In the genomic region with DNA sequence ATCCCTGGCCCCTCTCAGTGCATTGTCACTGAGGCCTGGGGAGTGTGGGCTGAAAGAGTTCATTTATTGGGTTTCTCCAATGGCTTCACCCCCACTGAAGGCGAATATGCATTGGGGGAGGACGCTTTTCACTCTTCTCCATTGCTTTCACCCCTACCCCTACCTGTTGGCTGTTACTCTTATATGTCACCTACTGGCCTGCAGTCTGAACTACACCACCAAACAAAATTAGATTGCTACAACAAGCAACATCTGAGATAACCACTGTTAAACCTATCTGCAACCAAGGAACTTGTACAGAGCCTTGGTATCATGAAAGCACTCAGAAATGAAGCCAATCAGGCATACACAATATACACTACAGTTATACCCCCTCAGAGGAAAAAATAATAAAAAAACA, we compare ENCODE assay signal across 18 cellular contexts.
DNase-seq lines count a peak whose midpoint lies in the region; ATAC-seq and TF ChIP-seq lines count a peak whose summit lies in the region.
"Had no signal": no experiment of that assay in that cellular context is flagged by ENCODE, and none has a peak within 500 bp of the region (broad histone marks: within the 10 kb centered on the region; RNA-seq: fewer than 3 reads in every experiment).

No MANE protein-coding gene starts in this region.

- TF ChIP-seq CTCF in C4-2B (conservative IDR thresholded peaks at IDR 0.05) (peak; percentile 19), GM12872 (IDR thresholded peaks at IDR 0.05; ENCODE audit: insufficient read depth, low read depth, low read length) (peak; percentile 27; the same call in 1 of the 3 replicates), WTC11 (IDR thresholded peaks at IDR 0.05) (no peak), glutamatergic neuron (IDR thresholded peaks at IDR 0.05; ENCODE audit: partially characterized antibody, unreplicated experiment) (peak; percentile 16)

- no peak overlapping the region for H3K27ac ChIP-seq in C4-2B
- H3K27ac ChIP-seq: right atrium auricular region, thoracic aorta had no signal

- CTCF ChIA-PET in WTC11 (lab: Charles Lee): no interaction called here

- DNase-seq in WTC11 (ENCODE audit: low spot score) (no peak), glutamatergic neuron (no peak), SIG-M5 treated with dmso at 0.1 percent for 504 hours (lab: John Stamatoyannopoulos, UW; ENCODE audit: unreplicated experiment) (no peak)
- DNase-seq in activated naive CD4-positive, alpha-beta T cell (lab: John Stamatoyannopoulos, UW): no peak
- DNase-seq: activated CD4-positive, alpha-beta memory T cell treated with anti-CD3 and anti-CD28 coated beads, Interleukin-2, amount 10 ng/mL, durations not matched to agents 7 days and 5 days; activated naive CD4-positive, alpha-beta T cell treated with anti-CD3 and anti-CD28 coated beads for 36 hours; activated T-cell treated with anti-CD3 and anti-CD28 coated beads, Interleukin-2, amount 50 U/mL, for 24 hours; NCI-H526 treated with DMSO at 0.1 percent for 48 hours; nucleus accumbens; SHP77 treated with DMSO at 0.1 percent for 48 hours had no signal

- no peaks in the 10 kb centered on the region for H3K36me3 Mint-ChIP-seq in WTC11
- no peaks in the 10 kb centered on the region for H3K36me3 Mint-ChIP-seq in glutamatergic neuron (ENCODE audit: unreplicated experiment)
- H3K36me3 Mint-ChIP-seq: stimulated activated memory B cell treated with anti-CD40 and anti-IgM and Interleukin-4, amounts not matched to agents 10 μg/mL and 1 μg/mL and 100 μg/mL, for 72 hours had no signal

- H3K4me1 Mint-ChIP-seq in WTC11: peaks cover 12% of the 10 kb centered on the region
- peaks cover 28% of the 10 kb centered on the region for H3K4me1 Mint-ChIP-seq in glutamatergic neuron (ENCODE audit: low read depth, unreplicated experiment)

- H3K9me3 Mint-ChIP-seq in WTC11 (0 out of 2 replicates have a peak, but pooled peaks cover 3% of the 10 kb centered on the region), glutamatergic neuron (ENCODE audit: unreplicated experiment) (peaks cover 2% of the 10 kb centered on the region)
- H3K9me3 Mint-ChIP-seq: activated CD4-positive, alpha-beta memory T cell treated with anti-CD3 and anti-CD28 coated beads, Interleukin-2, amount 10 ng/mL, durations not matched to agents 7 days and 5 days; activated naive CD4-positive, alpha-beta T cell treated with anti-CD3 and anti-CD28 coated beads for 36 hours; activated T-cell treated with anti-CD3 and anti-CD28 coated beads, Interleukin-2, amount 50 U/mL, for 24 hours; stimulated activated memory B cell treated with anti-CD40 and anti-IgM and Interleukin-4, amounts not matched to agents 10 μg/mL and 1 μg/mL and 100 μg/mL, for 72 hours; T-helper 1 cell treated with Interleukin-12 subunit alpha and Interleukin-12 subunit beta and Interleukin-4 antibody, amounts not matched to agents 30 μg/mL and 1 μg/mL, for 36 hours had no signal

- H3K4me3 Mint-ChIP-seq in WTC11 (no peak overlapping the region), glutamatergic neuron (ENCODE audit: unreplicated experiment) (no peak overlapping the region)
- H3K4me3 Mint-ChIP-seq: activated CD4-positive, alpha-beta memory T cell treated with anti-CD3 and anti-CD28 coated beads, Interleukin-2, amount 10 ng/mL, durations not matched to agents 7 days and 5 days; activated naive CD4-positive, alpha-beta T cell treated with anti-CD3 and anti-CD28 coated beads for 36 hours; activated T-cell treated with anti-CD3 and anti-CD28 coated beads, Interleukin-2, amount 50 U/mL, for 24 hours; stimulated activated memory B cell treated with anti-CD40 and anti-IgM and Interleukin-4, amounts not matched to agents 10 μg/mL and 1 μg/mL and 100 μg/mL, for 72 hours; T-helper 1 cell treated with Interleukin-12 subunit alpha and Interleukin-12 subunit beta and Interleukin-4 antibody, amounts not matched to agents 30 μg/mL and 1 μg/mL, for 36 hours had no signal

- H3K27ac Mint-ChIP-seq in WTC11 (no peak overlapping the region), glutamatergic neuron (ENCODE audit: unreplicated experiment) (no peak overlapping the region)
- H3K27ac Mint-ChIP-seq: activated CD4-positive, alpha-beta memory T cell treated with anti-CD3 and anti-CD28 coated beads, Interleukin-2, amount 10 ng/mL, durations not matched to agents 7 days and 5 days; activated naive CD4-positive, alpha-beta T cell treated with anti-CD3 and anti-CD28 coated beads for 36 hours; activated T-cell treated with anti-CD3 and anti-CD28 coated beads, Interleukin-2, amount 50 U/mL, for 24 hours; stimulated activated memory B cell treated with anti-CD40 and anti-IgM and Interleukin-4, amounts not matched to agents 10 μg/mL and 1 μg/mL and 100 μg/mL, for 72 hours; T-helper 1 cell treated with Interleukin-12 subunit alpha and Interleukin-12 subunit beta and Interleukin-4 antibody, amounts not matched to agents 30 μg/mL and 1 μg/mL, for 36 hours had no signal

- peak; percentile 79 for ATAC-seq in WTC11
- ATAC-seq in GM18520 (IDR thresholded peaks at IDR 0.05; ENCODE audit: unreplicated experiment): no peak
- no peak for ATAC-seq in HG03025 (IDR thresholded peaks at IDR 0.05; ENCODE audit: low FRiP score, unreplicated experiment)
- ATAC-seq: stimulated activated memory B cell treated with anti-CD40 and anti-IgM and Interleukin-4, amounts not matched to agents 10 μg/mL and 1 μg/mL and 100 μg/mL, for 72 hours had no signal

- H3K27me3 Mint-ChIP-seq in WTC11 (ENCODE audit: low read depth) (no peaks in the 10 kb centered on the region), glutamatergic neuron (ENCODE audit: unreplicated experiment) (peaks cover 3% of the 10 kb centered on the region)

- POLR2A ChIA-PET in WTC11 (lab: Charles Lee): no interaction called here

TF ChIP-seq in WTC11, 78 proteins besides CTCF, POLR2A, EP300 and RAD21:
- no peak for TF ChIP-seq NR3C1 (CRISPR knock-in tag; conservative IDR thresholded peaks at IDR 0.05; ENCODE audit: low read depth)
- TF ChIP-seq ZNF416 (CRISPR knock-in tag; IDR thresholded peaks at IDR 0.05): no peak
- TF ChIP-seq IRF2 (CRISPR knock-in tag; IDR thresholded peaks at IDR 0.05; ENCODE audit: borderline replicate concordance, low read depth): no peak
- no peak for TF ChIP-seq TEAD4 (CRISPR knock-in tag; IDR thresholded peaks at IDR 0.05)
- TF ChIP-seq, protein P1, sequence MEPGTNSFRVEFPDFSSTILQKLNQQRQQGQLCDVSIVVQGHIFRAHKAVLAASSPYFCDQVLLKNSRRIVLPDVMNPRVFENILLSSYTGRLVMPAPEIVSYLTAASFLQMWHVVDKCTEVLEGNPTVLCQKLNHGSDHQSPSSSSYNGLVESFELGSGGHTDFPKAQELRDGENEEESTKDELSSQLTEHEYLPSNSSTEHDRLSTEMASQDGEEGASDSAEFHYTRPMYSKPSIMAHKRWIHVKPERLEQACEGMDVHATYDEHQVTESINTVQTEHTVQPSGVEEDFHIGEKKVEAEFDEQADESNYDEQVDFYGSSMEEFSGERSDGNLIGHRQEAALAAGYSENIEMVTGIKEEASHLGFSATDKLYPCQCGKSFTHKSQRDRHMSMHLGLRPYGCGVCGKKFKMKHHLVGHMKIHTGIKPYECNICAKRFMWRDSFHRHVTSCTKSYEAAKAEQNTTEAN (CRISPR knock-in tag; IDR thresholded peaks at IDR 0.05): no peak
- TF ChIP-seq PRRX2 (CRISPR knock-in tag; IDR thresholded peaks at IDR 0.05): no peak
TF ChIP-seq in WTC11: peak in this region for 0.
